8 cellular contexts compared by ENCODE assay signal in genomic region chr17:33674685-33675084, GRCh38.
DNase-seq lines count a peak whose midpoint lies in the region; ATAC-seq and TF ChIP-seq lines count a peak whose summit lies in the region.

No MANE protein-coding gene starts in this region.

- DNase-seq in NCI-H1436 (lab: John Stamatoyannopoulos, UW) (peak; percentile 42), NCI-H1436 treated with DMSO at 0.1 percent for 48 hours (lab: John Stamatoyannopoulos, UW) (no peak), HT-29 (ENCODE audit: low spot score) (peak; percentile 64), SK-MEL-5 (ENCODE audit: low read depth, low spot score) (peak; percentile 78), astrocyte of the spinal cord (ENCODE audit: low read depth, low spot score) (peak; percentile 8), iPS DF 4.7 (ENCODE audit: extremely low read depth, low spot score) (peak; percentile 68), smooth muscle cell of the brain vasculature (ENCODE audit: low read depth, low spot score) (peak; percentile 1)

- in situ Hi-C loops in SK-MEL-5 (cut with HindIII; ENCODE audit: low pct_unique_long_range_greater_than_20kb, low sequenced_read_pairs), result no loop called here
- in situ Hi-C loops in astrocyte of the spinal cord (cut with HindIII; ENCODE audit: low sequenced_read_pairs), result no loop called here

- peak; percentile 45 for TF ChIP-seq CTCF in astrocyte of the spinal cord (IDR thresholded peaks at IDR 0.05; ENCODE audit: low read depth, low read length)

- no peak for ATAC-seq in GM21390 (IDR thresholded peaks at IDR 0.05; ENCODE audit: unreplicated experiment)

- no peak overlapping the region for H3K4me3 ChIP-seq in astrocyte of the spinal cord (ENCODE audit: low read depth, low read length)
